ENCODE assay signal across 6 cellular contexts in the genomic region with DNA sequence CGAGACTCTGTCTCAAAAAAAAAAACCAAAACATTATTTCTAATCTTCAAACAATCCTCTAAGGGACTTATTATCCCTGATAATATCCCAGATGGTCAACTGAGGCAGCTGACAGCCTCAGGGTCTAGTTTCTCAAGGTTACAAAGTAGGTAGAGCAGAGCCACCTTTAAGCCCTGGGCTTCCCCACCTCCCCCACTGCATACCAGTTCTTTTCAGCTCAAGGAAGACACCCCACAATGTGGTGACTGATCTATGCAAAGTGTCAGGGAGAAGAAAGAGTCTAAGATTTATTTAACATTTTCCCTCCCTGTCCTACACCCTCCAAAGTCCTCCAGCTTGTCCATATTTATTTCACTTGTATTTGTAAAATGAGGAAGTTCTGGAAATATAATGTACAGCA.
"Had no signal": no experiment of that assay in that cellular context is flagged by ENCODE, and none has a peak within 500 bp of the region (broad histone marks: within the 10 kb centered on the region; RNA-seq: fewer than 3 reads in every experiment).

No MANE protein-coding gene starts in this region.

- DNase-seq: GM23248, H9, HCEC 1CT, IMR-90, KG1 had no signal

- H3K9me3 Mint-ChIP-seq: H9 had no signal

- H3K27ac ChIP-seq: GM23248 had no signal

- ATAC-seq: K562 had no signal

- H3K4me3 Mint-ChIP-seq: H9 had no signal

- H2AFZ ChIP-seq: GM23248 had no signal

- H3K4me3 ChIP-seq: GM23248, K562 had no signal
